Comparison of ENCODE assay signal across 25 cellular contexts in genomic region chr16:865026-865425, GRCh38.
"Had no signal": no experiment of that assay in that cellular context is flagged by ENCODE, and none has a peak within 500 bp of the region (broad histone marks: within the 10 kb centered on the region; RNA-seq: fewer than 3 reads in every experiment).

No MANE protein-coding gene starts in this region.

- H3K27me3 ChIP-seq: brain microvascular endothelial cell, dorsolateral prefrontal cortex, esophagus muscularis mucosa, gastroesophageal sphincter, heart right ventricle had no signal

- H3K9me3 ChIP-seq: esophagus muscularis mucosa, gastroesophageal sphincter had no signal

- H3K36me3 ChIP-seq: brain microvascular endothelial cell, WERI-Rb-1 had no signal

- DNase-seq: activated B cell treated with CpG ODN at 0.5 μM for 24 hours; activated CD4-positive, alpha-beta T cell treated with anti-CD3 and anti-CD28 coated beads for 48 hours; activated CD4-positive, alpha-beta T cell treated with anti-CD3 and anti-CD28 coated beads, Interleukin-2, amount 50 U/mL, for 1 hour; activated CD4-positive, alpha-beta T cell treated with anti-CD3 and anti-CD28 coated beads, Interleukin-2, amount 50 U/mL, for 48 hours; activated CD8-positive, alpha-beta memory T cell treated with anti-CD3 and anti-CD28 coated beads for 24 hours; activated CD8-positive, alpha-beta T cell treated with anti-CD3 and anti-CD28 coated beads for 36 hours; activated effector memory CD4-positive, alpha-beta T cell treated with Interleukin-2 at 50 U/mL for 16 hours; activated gamma-delta T cell treated with Interleukin-2 at 50 U/mL for 16 hours; activated naive CD4-positive, alpha-beta T cell treated with Interleukin-2 at 50 U/mL for 16 hours; activated naive CD8-positive, alpha-beta T cell treated with anti-CD3 and anti-CD28 coated beads, Interleukin-2, amount 10 ng/mL, durations not matched to agents 7 days and 5 days; activated T-cell treated with anti-CD3 and anti-CD28 coated beads, Interleukin-2, amount 50 U/mL, for 4 hours; amniotic stem cell; anterior cingulate cortex; brain microvascular endothelial cell; dorsolateral prefrontal cortex; effector memory CD4-positive, alpha-beta T cell; erythroblast; foreskin melanocyte; heart right ventricle; T-cell; T-helper 9 cell; WERI-Rb-1 had no signal

- H3K27ac ChIP-seq: brain microvascular endothelial cell, coronary artery, dorsolateral prefrontal cortex, esophagus muscularis mucosa, gastroesophageal sphincter, heart right ventricle, WERI-Rb-1 had no signal

- H3K4me3 ChIP-seq: coronary artery, dorsolateral prefrontal cortex, esophagus muscularis mucosa, gastroesophageal sphincter, heart right ventricle had no signal

- H3K4me1 ChIP-seq: gastroesophageal sphincter, heart right ventricle had no signal
